ENCODE assay signal across 2 cellular contexts in the genomic region with DNA sequence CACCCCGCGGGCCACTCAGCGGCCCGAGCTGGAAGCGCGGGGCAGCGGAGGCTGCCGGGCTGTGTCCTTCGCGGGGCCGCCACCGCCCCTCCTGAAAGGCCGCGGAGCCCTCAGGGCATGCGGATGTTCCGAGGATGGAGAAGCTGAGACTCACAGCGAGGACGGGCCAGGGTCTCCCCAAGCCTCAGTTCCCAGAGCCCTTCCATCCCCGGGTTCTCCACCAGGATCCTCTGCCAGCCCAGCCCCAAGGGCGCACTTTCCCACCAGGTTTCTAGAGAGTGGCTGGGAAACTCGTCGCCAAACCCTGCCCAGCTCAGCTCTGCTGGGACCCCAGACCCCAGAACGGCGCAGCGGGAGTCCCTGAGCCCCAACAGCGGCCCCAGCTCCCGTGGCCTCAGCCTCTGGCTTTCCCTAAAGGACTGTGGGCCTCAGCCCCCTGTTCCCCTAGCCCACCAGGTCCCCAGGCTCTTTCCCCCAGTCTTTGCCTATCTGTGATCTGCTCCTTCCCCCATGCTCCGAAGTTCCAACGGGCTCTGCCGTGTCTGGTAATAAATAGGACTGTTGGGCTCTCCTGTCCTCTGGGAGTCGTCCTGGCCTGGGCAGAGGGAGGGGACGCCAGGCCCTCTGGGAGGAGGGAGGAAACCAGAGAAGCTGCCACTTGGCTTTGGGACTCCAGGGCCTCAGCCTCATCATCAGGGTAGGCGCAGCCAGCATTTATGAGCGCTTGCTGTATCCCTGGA.
TF ChIP-seq lines count a peak whose summit lies in the region.

No MANE protein-coding gene starts in this region.

TF ChIP-seq in HepG2, 621 proteins besides CTCF, POLR2A, EP300 and RAD21:
- TF ChIP-seq, protein P1, sequence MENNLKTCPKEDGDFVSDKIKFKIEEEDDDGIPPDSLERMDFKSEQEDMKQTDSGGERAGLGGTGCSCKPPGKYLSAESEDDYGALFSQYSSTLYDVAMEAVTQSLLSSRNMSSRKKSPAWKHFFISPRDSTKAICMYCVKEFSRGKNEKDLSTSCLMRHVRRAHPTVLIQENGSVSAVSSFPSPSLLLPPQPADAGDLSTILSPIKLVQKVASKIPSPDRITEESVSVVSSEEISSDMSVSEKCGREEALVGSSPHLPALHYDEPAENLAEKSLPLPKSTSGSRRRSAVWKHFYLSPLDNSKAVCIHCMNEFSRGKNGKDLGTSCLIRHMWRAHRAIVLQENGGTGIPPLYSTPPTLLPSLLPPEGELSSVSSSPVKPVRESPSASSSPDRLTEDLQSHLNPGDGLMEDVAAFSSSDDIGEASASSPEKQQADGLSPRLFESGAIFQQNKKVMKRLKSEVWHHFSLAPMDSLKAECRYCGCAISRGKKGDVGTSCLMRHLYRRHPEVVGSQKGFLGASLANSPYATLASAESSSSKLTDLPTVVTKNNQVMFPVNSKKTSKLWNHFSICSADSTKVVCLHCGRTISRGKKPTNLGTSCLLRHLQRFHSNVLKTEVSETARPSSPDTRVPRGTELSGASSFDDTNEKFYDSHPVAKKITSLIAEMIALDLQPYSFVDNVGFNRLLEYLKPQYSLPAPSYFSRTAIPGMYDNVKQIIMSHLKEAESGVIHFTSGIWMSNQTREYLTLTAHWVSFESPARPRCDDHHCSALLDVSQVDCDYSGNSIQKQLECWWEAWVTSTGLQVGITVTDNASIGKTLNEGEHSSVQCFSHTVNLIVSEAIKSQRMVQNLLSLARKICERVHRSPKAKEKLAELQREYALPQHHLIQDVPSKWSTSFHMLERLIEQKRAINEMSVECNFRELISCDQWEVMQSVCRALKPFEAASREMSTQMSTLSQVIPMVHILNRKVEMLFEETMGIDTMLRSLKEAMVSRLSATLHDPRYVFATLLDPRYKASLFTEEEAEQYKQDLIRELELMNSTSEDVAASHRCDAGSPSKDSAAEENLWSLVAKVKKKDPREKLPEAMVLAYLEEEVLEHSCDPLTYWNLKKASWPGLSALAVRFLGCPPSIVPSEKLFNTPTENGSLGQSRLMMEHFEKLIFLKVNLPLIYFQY (CRISPR knock-in tag; IDR thresholded peaks at IDR 0.05; ENCODE audit: borderline replicate concordance), result no peak
- TF ChIP-seq ZBTB33 (CRISPR knock-in tag; IDR thresholded peaks at IDR 0.05), result 0 out of 2 replicates have a peak, but pooled peaks have one; percentile 44

TF ChIP-seq in WTC11, 78 proteins besides CTCF, POLR2A, EP300 and RAD21:
- no peak for TF ChIP-seq ZNF263 (CRISPR knock-in tag; IDR thresholded peaks at IDR 0.05; ENCODE audit: low read depth)
- no peak for TF ChIP-seq NR3C1 (CRISPR knock-in tag; conservative IDR thresholded peaks at IDR 0.05; ENCODE audit: low read depth)
- 0 out of 2 replicates have a peak, but pooled peaks have one; percentile 11 for TF ChIP-seq HMGXB4 (CRISPR knock-in tag; IDR thresholded peaks at IDR 0.05)
- TF ChIP-seq ZBTB21 (CRISPR knock-in tag; IDR thresholded peaks at IDR 0.05; ENCODE audit: borderline replicate concordance), result 0 out of 2 replicates have a peak, but pooled peaks have one; percentile 44
- peak; percentile 36; the same call in 1 of the 2 replicates for TF ChIP-seq TP53 (CRISPR knock-in tag; IDR thresholded peaks at IDR 0.05)
- TF ChIP-seq, protein P2, sequence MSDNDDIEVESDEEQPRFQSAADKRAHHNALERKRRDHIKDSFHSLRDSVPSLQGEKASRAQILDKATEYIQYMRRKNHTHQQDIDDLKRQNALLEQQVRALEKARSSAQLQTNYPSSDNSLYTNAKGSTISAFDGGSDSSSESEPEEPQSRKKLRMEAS (CRISPR knock-in tag; IDR thresholded peaks at IDR 0.05), result peak; percentile 24; the same call in 1 of the 2 replicates
- TF ChIP-seq, protein P3, sequence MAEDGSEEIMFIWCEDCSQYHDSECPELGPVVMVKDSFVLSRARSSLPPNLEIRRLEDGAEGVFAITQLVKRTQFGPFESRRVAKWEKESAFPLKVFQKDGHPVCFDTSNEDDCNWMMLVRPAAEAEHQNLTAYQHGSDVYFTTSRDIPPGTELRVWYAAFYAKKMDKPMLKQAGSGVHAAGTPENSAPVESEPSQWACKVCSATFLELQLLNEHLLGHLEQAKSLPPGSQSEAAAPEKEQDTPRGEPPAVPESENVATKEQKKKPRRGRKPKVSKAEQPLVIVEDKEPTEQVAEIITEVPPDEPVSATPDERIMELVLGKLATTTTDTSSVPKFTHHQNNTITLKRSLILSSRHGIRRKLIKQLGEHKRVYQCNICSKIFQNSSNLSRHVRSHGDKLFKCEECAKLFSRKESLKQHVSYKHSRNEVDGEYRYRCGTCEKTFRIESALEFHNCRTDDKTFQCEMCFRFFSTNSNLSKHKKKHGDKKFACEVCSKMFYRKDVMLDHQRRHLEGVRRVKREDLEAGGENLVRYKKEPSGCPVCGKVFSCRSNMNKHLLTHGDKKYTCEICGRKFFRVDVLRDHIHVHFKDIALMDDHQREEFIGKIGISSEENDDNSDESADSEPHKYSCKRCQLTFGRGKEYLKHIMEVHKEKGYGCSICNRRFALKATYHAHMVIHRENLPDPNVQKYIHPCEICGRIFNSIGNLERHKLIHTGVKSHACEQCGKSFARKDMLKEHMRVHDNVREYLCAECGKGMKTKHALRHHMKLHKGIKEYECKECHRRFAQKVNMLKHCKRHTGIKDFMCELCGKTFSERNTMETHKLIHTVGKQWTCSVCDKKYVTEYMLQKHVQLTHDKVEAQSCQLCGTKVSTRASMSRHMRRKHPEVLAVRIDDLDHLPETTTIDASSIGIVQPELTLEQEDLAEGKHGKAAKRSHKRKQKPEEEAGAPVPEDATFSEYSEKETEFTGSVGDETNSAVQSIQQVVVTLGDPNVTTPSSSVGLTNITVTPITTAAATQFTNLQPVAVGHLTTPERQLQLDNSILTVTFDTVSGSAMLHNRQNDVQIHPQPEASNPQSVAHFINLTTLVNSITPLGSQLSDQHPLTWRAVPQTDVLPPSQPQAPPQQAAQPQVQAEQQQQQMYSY (CRISPR knock-in tag; IDR thresholded peaks at IDR 0.05), result peak; percentile 76; the same call in 1 of the 2 replicates
- 0 out of 2 replicates have a peak, but pooled peaks have one; percentile 47 for TF ChIP-seq MYBL2 (CRISPR knock-in tag; IDR thresholded peaks at IDR 0.05)
